ENCODE assay signal across 9 cellular contexts in the genomic region with DNA sequence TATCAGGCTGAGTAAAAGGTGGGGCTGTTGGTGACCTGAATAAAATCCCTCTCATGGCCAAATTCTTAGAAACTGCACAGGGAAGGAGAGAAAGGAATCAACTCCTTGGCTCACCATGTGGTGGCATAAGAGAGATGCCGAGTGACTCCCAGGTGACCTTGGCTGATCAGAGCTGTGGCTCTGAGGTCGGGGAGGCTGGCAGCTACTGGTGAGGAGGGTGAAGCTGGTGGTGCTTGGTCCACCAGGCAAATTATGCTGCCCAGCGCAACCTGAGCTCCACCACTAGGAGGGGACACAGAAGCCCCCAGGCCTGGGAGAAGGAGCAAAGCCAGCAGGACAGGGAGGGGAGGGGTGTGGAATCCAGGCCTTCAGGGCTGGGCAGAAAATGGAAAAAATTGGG.
A peak's percentile ranks its signal among the peaks of the same experiment; 100 is the strongest.
DNase-seq lines count a peak whose midpoint lies in the region; ATAC-seq, FAIRE-seq and TF ChIP-seq lines count a peak whose summit lies in the region.
"Had no signal": no experiment of that assay in that cellular context is flagged by ENCODE, and none has a peak within 500 bp of the region (broad histone marks: within the 10 kb centered on the region; RNA-seq: fewer than 3 reads in every experiment).

No MANE protein-coding gene starts in this region.

- H3K9me3 Mint-ChIP-seq in Caco-2 (ENCODE audit: unreplicated experiment) (no peaks in the 10 kb centered on the region), astrocyte (ENCODE audit: unreplicated experiment) (peaks cover 1% of the 10 kb centered on the region)

- no peaks in the 10 kb centered on the region for H3K4me1 ChIP-seq in Caco-2
- no peaks in the 10 kb centered on the region for H3K4me1 ChIP-seq in astrocyte (ENCODE audit: insufficient read depth, low read length)

- H3K4me2 ChIP-seq in astrocyte (ENCODE audit: low read length): no peak overlapping the region

- H3K27me3 ChIP-seq in Caco-2 (replicated peaks; ENCODE audit: control insufficient read depth, insufficient read depth, low read length) (no peaks in the 10 kb centered on the region), astrocyte (ENCODE audit: insufficient read depth, low read length) (no peaks in the 10 kb centered on the region)

- ATAC-seq in HG02885 (IDR thresholded peaks at IDR 0.05; ENCODE audit: poor library complexity, unreplicated experiment): no peak
- ATAC-seq in GM21390 (IDR thresholded peaks at IDR 0.05; ENCODE audit: unreplicated experiment): no peak

- H3K27ac ChIP-seq in astrocyte (ENCODE audit: low read depth, low read length): no peak overlapping the region

- DNase-seq in Caco-2 (peak in 1 of 2 experiments; percentile 20), HEK293T (ENCODE audit: extremely low spot score) (peak; percentile 45), astrocyte (ENCODE audit: low read depth) (no peak), kidney tubule cell (ENCODE audit: low spot score) (peak; percentile 36)
- DNase-seq in activated naive CD4-positive, alpha-beta T cell treated with Interleukin-2 at 50 U/mL for 16 hours: no peak
- no peak for DNase-seq in stimulated activated CD4-positive, alpha-beta T cell treated with anti-CD3 and anti-CD28 coated beads, Interleukin-4, amount 100 ng/mL, for 4 hours
- DNase-seq: effector CD8-positive, alpha-beta T cell had no signal

- TF ChIP-seq CTCF in Caco-2 (IDR thresholded peaks at IDR 0.05; ENCODE audit: insufficient read depth in 1 of 2, low read depth in 1 of 2, low read length in 1 of 2, severe bottlenecking in 1 of 2, unreplicated experiment in 1 of 2) (peak; percentile 23 to 25), astrocyte (IDR thresholded peaks at IDR 0.05; ENCODE audit: insufficient read depth, low read depth, low read length) (peak; percentile 8)

- H3K36me3 Mint-ChIP-seq in Caco-2 (ENCODE audit: insufficient read depth, unreplicated experiment): no peaks in the 10 kb centered on the region
- H3K36me3 Mint-ChIP-seq in astrocyte (ENCODE audit: low read depth, unreplicated experiment): no peaks in the 10 kb centered on the region

- no peaks in the 10 kb centered on the region for H3K79me2 ChIP-seq in astrocyte (ENCODE audit: insufficient read depth, low read length)

- H3K9me3 ChIP-seq in Caco-2 (no peaks in the 10 kb centered on the region), astrocyte (ENCODE audit: insufficient read depth, low read depth, low read length) (no peaks in the 10 kb centered on the region)

- FAIRE-seq in astrocyte (lab: Jason Lieb, UNC): no peak

- no peak overlapping the region for H3K4me3 Mint-ChIP-seq in Caco-2 (ENCODE audit: unreplicated experiment)
- no peak overlapping the region for H3K4me3 Mint-ChIP-seq in astrocyte (ENCODE audit: unreplicated experiment)

- CTCF ChIA-PET in Caco-2 (lab: Charles Lee) (interaction anchor here (1.3 to 1.4 kb wide), 2 partner anchors 199 to 546 kb away, joined by 3 to 16 read pairs; no protein-coding TSS in a partner anchor), HEK293T (lab: Yijun Ruan, JAX) (interaction anchor here (0.6 to 4.7 kb wide), 3 partner anchors 35 to 546 kb away, joined by 4 to 23 read pairs (median 4); no protein-coding TSS in a partner anchor)

- BruUV-seq in Caco-2 (replicated peaks; lab: Mats Ljungman, UMichigan): no TSS peak

- no peak overlapping the region for H3K27ac Mint-ChIP-seq in Caco-2 (ENCODE audit: unreplicated experiment)
- no peak overlapping the region for H3K27ac Mint-ChIP-seq in astrocyte (ENCODE audit: unreplicated experiment)

- intact Hi-C loops in Caco-2 (cut with micrococcal nuclease; ENCODE audit: unreplicated experiment): loop anchor here (2.0 to 10.0 kb wide), 4 partner anchors 154 to 951 kb away; no protein-coding TSS in a partner anchor

- H3K4me3 ChIP-seq in Caco-2 (ENCODE audit: low read depth, low read length) (no peak overlapping the region), astrocyte (ENCODE audit: insufficient read depth, low read depth, low read length) (no peak overlapping the region)

- H3K4me1 Mint-ChIP-seq in Caco-2 (ENCODE audit: low read depth, unreplicated experiment) (no peaks in the 10 kb centered on the region), astrocyte (ENCODE audit: low read depth, unreplicated experiment) (peaks cover 2% of the 10 kb centered on the region)

- H3K27me3 Mint-ChIP-seq in Caco-2 (ENCODE audit: insufficient read depth, unreplicated experiment): peaks cover 24% of the 10 kb centered on the region
- peaks cover 40% of the 10 kb centered on the region for H3K27me3 Mint-ChIP-seq in astrocyte (ENCODE audit: low read depth, unreplicated experiment)

- H2AFZ ChIP-seq in astrocyte (ENCODE audit: low read depth, low read length): no peak overlapping the region

- H3K36me3 ChIP-seq in Caco-2 (ENCODE audit: control insufficient read depth, insufficient read depth, low read length): no peaks in the 10 kb centered on the region
- H3K36me3 ChIP-seq in astrocyte (ENCODE audit: insufficient read depth, low read length): no peaks in the 10 kb centered on the region

- no peaks in the 10 kb centered on the region for H4K20me1 ChIP-seq in astrocyte (ENCODE audit: insufficient read depth, low read length)

- POLR2A ChIA-PET in Caco-2 (lab: Charles Lee) (no interaction called here), HEK293T (lab: Yijun Ruan, JAX) (no interaction called here)

- no peak overlapping the region for H3K9ac ChIP-seq in astrocyte (ENCODE audit: low read length)

TF ChIP-seq in HEK293T, 16 proteins besides CTCF, POLR2A, EP300 and RAD21:
- TF ChIP-seq ELF4 (IDR thresholded peaks at IDR 0.05): no peak
- TF ChIP-seq L3MBTL2 (conservative IDR thresholded peaks at IDR 0.05): no peak
- no peak for TF ChIP-seq ARNT (IDR thresholded peaks at IDR 0.05)
- TF ChIP-seq HDGF (IDR thresholded peaks at IDR 0.05; ENCODE audit: borderline replicate concordance): no peak
- TF ChIP-seq SP1 (IDR thresholded peaks at IDR 0.05): no peak
- TF ChIP-seq BHLHE40 (IDR thresholded peaks at IDR 0.05; ENCODE audit: borderline replicate concordance): no peak
- TF ChIP-seq CTBP1 (IDR thresholded peaks at IDR 0.05; ENCODE audit: borderline replicate concordance): no peak
- no peak for TF ChIP-seq SUZ12 (IDR thresholded peaks at IDR 0.05)
- TF ChIP-seq, protein P1, sequence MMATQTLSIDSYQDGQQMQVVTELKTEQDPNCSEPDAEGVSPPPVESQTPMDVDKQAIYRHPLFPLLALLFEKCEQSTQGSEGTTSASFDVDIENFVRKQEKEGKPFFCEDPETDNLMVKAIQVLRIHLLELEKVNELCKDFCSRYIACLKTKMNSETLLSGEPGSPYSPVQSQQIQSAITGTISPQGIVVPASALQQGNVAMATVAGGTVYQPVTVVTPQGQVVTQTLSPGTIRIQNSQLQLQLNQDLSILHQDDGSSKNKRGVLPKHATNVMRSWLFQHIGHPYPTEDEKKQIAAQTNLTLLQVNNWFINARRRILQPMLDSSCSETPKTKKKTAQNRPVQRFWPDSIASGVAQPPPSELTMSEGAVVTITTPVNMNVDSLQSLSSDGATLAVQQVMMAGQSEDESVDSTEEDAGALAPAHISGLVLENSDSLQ (IDR thresholded peaks at IDR 0.05): no peak
- no peak for TF ChIP-seq FOXK2 (IDR thresholded peaks at IDR 0.05)
- TF ChIP-seq NFRKB (IDR thresholded peaks at IDR 0.05): no peak
- TF ChIP-seq LEF1 (IDR thresholded peaks at IDR 0.05; ENCODE audit: borderline replicate concordance): no peak
- TF ChIP-seq FOXA1 (IDR thresholded peaks at IDR 0.05): no peak
- no peak for TF ChIP-seq ZNF384 (IDR thresholded peaks at IDR 0.05)
- TF ChIP-seq TARDBP (IDR thresholded peaks at IDR 0.05): no peak
- no peak for TF ChIP-seq FOXM1 (IDR thresholded peaks at IDR 0.05; ENCODE audit: borderline replicate concordance)

Comparison
In these comparisons a context has a peak if more than half of its experiments do, and no peak if none do; other contexts are left out.
1. DNase-seq: peak in HEK293T (single experiment) and kidney tubule cell (single experiment); none in astrocyte (single experiment), activated naive CD4-positive, alpha-beta T cell treated with Interleukin-2 at 50 U/mL for 16 hours (single experiment) and stimulated activated CD4-positive, alpha-beta T cell treated with anti-CD3 and anti-CD28 coated beads, Interleukin-4, amount 100 ng/mL, for 4 hours (0 of 2).